9 cellular contexts compared by ENCODE assay signal in genomic region chr15:101445562-101446526, GRCh38. TPM values are rescaled to one million over a fixed set of nuclear protein-coding genes. Genes with fewer than 3 reads are reported as not detected.
DNase-seq lines count a peak whose midpoint lies in the region; ATAC-seq, FAIRE-seq and TF ChIP-seq lines count a peak whose summit lies in the region.
"Had no signal": no experiment of that assay in that cellular context is flagged by ENCODE, and none has a peak within 500 bp of the region (broad histone marks: within the 10 kb centered on the region; RNA-seq: fewer than 3 reads in every experiment).

No MANE protein-coding gene starts in this region.

- H3K4me2 ChIP-seq in K562 (ENCODE audit: insufficient read depth, low read length) (peak overlapping the region; percentile 51), hepatocyte (no peak overlapping the region)

- intact Hi-C loops in activated CD8-positive, alpha-beta T cell treated with anti-CD3 and anti-CD28 coated beads for 36 hours (cut with micrococcal nuclease): no loop called here
- intact Hi-C loops in K562 (cut with micrococcal nuclease): loop anchor here (5.0 kb wide), 1 partner anchor 41 kb away; the partner anchor contains the start of gene PCSK6
- intact Hi-C loops in transverse colon (cut with DNase I; ENCODE audit: low total_unique reads): no loop called here

- H3K9me3 ChIP-seq in K562 (replicated peaks; ENCODE audit: control insufficient read depth, insufficient read depth, low read depth, low read length) (no peaks in the 10 kb centered on the region), hepatocyte (ENCODE audit: low read depth) (no peaks in the 10 kb centered on the region), transverse colon (no peaks in the 10 kb centered on the region), WERI-Rb-1 (ENCODE audit: severe bottlenecking) (no peaks in the 10 kb centered on the region)

- H3K27ac Mint-ChIP-seq in activated CD8-positive, alpha-beta T cell treated with anti-CD3 and anti-CD28 coated beads for 36 hours: peak overlapping the region; percentile 65
- H3K27ac Mint-ChIP-seq in activated CD8-positive, alpha-beta T cell treated with anti-CD3 and anti-CD28 coated beads, Interleukin-2, amount 10 ng/mL, durations not matched to agents 7 days and 5 days: no peak overlapping the region
- no peak overlapping the region for H3K27ac Mint-ChIP-seq in stimulated activated memory B cell treated with anti-CD40 and anti-IgM and Interleukin-4, amounts not matched to agents 10 μg/mL and 1 μg/mL and 100 μg/mL, for 72 hours
- H3K27ac Mint-ChIP-seq: B cell had no signal

- peak in 1 of 2 experiments; percentile 10; a peak in 1 of 4 replicates for TF ChIP-seq RAD21 in K562 (CRISPR knock-in tag; conservative IDR thresholded peaks at IDR 0.05 in 1 of 2, IDR thresholded peaks at IDR 0.05 in 1 of 2)

- H3K79me2 ChIP-seq in K562 (ENCODE audit: control insufficient read depth, insufficient read depth, low read length) (peaks cover 10% of the 10 kb centered on the region; the same call in 2 of the 3 replicates), hepatocyte (no peaks in the 10 kb centered on the region)

- H3K27me3 Mint-ChIP-seq in activated CD8-positive, alpha-beta T cell treated with anti-CD3 and anti-CD28 coated beads for 36 hours: peaks cover 7% of the 10 kb centered on the region
- H3K27me3 Mint-ChIP-seq in activated CD8-positive, alpha-beta T cell treated with anti-CD3 and anti-CD28 coated beads, Interleukin-2, amount 10 ng/mL, durations not matched to agents 7 days and 5 days (ENCODE audit: low read depth): no peaks in the 10 kb centered on the region
- peaks cover 14% of the 10 kb centered on the region for H3K27me3 Mint-ChIP-seq in stimulated activated memory B cell treated with anti-CD40 and anti-IgM and Interleukin-4, amounts not matched to agents 10 μg/mL and 1 μg/mL and 100 μg/mL, for 72 hours

- no peak overlapping the region for H3K4me3 Mint-ChIP-seq in activated CD8-positive, alpha-beta T cell treated with anti-CD3 and anti-CD28 coated beads for 36 hours
- H3K4me3 Mint-ChIP-seq in activated CD8-positive, alpha-beta T cell treated with anti-CD3 and anti-CD28 coated beads, Interleukin-2, amount 10 ng/mL, durations not matched to agents 7 days and 5 days: no peak overlapping the region
- no peak overlapping the region for H3K4me3 Mint-ChIP-seq in stimulated activated memory B cell treated with anti-CD40 and anti-IgM and Interleukin-4, amounts not matched to agents 10 μg/mL and 1 μg/mL and 100 μg/mL, for 72 hours
- H3K4me3 Mint-ChIP-seq: B cell had no signal

- H3K4me3 ChIP-seq in K562: no peak overlapping the region
- H3K4me3 ChIP-seq in hepatocyte: no peak overlapping the region
- no peak overlapping the region for H3K4me3 ChIP-seq in transverse colon
- H3K4me3 ChIP-seq in WERI-Rb-1 (ENCODE audit: low read depth, low read length): no peak overlapping the region

- TF ChIP-seq EP300 in K562 (IDR thresholded peaks at IDR 0.05; ENCODE audit: low read length) (peak; percentile 93), transverse colon (IDR thresholded peaks at IDR 0.05; ENCODE audit: low read depth) (no peak)

- peaks cover 2% of the 10 kb centered on the region for H3K9me3 Mint-ChIP-seq in activated CD8-positive, alpha-beta T cell treated with anti-CD3 and anti-CD28 coated beads for 36 hours
- no peaks in the 10 kb centered on the region for H3K9me3 Mint-ChIP-seq in activated CD8-positive, alpha-beta T cell treated with anti-CD3 and anti-CD28 coated beads, Interleukin-2, amount 10 ng/mL, durations not matched to agents 7 days and 5 days (ENCODE audit: insufficient read depth)
- H3K9me3 Mint-ChIP-seq in stimulated activated memory B cell treated with anti-CD40 and anti-IgM and Interleukin-4, amounts not matched to agents 10 μg/mL and 1 μg/mL and 100 μg/mL, for 72 hours: peaks cover 4% of the 10 kb centered on the region

- 28% methylated on average over 21 of the region's 22 CpGs for WGBS in K562 (ENCODE audit: insufficient coverage, low coverage, missing lambda C conversion rate)
- 69% methylated on average over 22 of the region's 22 CpGs for WGBS in hepatocyte (ENCODE audit: low lambda C conversion rate, missing lambda C conversion rate)
- WGBS in transverse colon (ENCODE audit: low coverage in 1 of 2), 2 donors: 58 to 69% methylated on average over 12 to 21 of the region's 22 CpGs

- ATAC-seq in activated CD8-positive, alpha-beta T cell treated with anti-CD3 and anti-CD28 coated beads for 36 hours: peak; percentile 52
- ATAC-seq in activated CD8-positive, alpha-beta T cell treated with anti-CD3 and anti-CD28 coated beads, Interleukin-2, amount 10 ng/mL, durations not matched to agents 7 days and 5 days: no peak
- peak; percentile 81 for ATAC-seq in K562
- no peak for ATAC-seq in stimulated activated memory B cell treated with anti-CD40 and anti-IgM and Interleukin-4, amounts not matched to agents 10 μg/mL and 1 μg/mL and 100 μg/mL, for 72 hours

- H2AFZ ChIP-seq in K562 (ENCODE audit: low read depth, low read length): peak overlapping the region; percentile 22
- H2AFZ ChIP-seq in hepatocyte: no peak overlapping the region

- H3K27ac ChIP-seq in K562 (ENCODE audit: extremely low read depth, low read depth, low read length) (peak overlapping the region; percentile 78; the same call in 2 of the 3 replicates), hepatocyte (peak overlapping the region; percentile 84), transverse colon (peak overlapping the region in 3 of 4 donors; percentile 41 to 66 (median 53)), WERI-Rb-1 (no peak overlapping the region)

- POLR2A ChIA-PET in activated CD8-positive, alpha-beta T cell treated with anti-CD3 and anti-CD28 coated beads for 36 hours (lab: Charles Lee): no interaction called here
- POLR2A ChIA-PET in activated CD8-positive, alpha-beta T cell treated with anti-CD3 and anti-CD28 coated beads, Interleukin-2, amount 10 ng/mL, durations not matched to agents 7 days and 5 days (lab: Charles Lee): no interaction called here
- POLR2A ChIA-PET in K562 (lab: Yijun Ruan, JAX): interaction anchor here (0.6 to 1.3 kb wide), 5 partner anchors 11 to 47 kb away, joined by 3 to 4 read pairs (median 3); no protein-coding TSS in a partner anchor

- no peaks in the 10 kb centered on the region for H3K27me3 ChIP-seq in K562 (ENCODE audit: control insufficient read depth in 2 of 2, insufficient read depth in 2 of 2, low read length in 2 of 2)
- no peaks in the 10 kb centered on the region for H3K27me3 ChIP-seq in hepatocyte
- H3K27me3 ChIP-seq in transverse colon: no peaks in the 10 kb centered on the region
- H3K27me3 ChIP-seq in WERI-Rb-1 (ENCODE audit: insufficient read depth, low read depth, severe bottlenecking): no peaks in the 10 kb centered on the region

- CTCF ChIA-PET in activated CD8-positive, alpha-beta T cell treated with anti-CD3 and anti-CD28 coated beads for 36 hours (lab: Charles Lee): no interaction called here
- CTCF ChIA-PET in activated CD8-positive, alpha-beta T cell treated with anti-CD3 and anti-CD28 coated beads, Interleukin-2, amount 10 ng/mL, durations not matched to agents 7 days and 5 days (lab: Charles Lee): no interaction called here
- CTCF ChIA-PET in K562 (lab: Yijun Ruan, JAX; ENCODE audit: low intra/inter-chr PET ratio): no interaction called here

- BruUV-seq in K562 (replicated peaks; lab: Mats Ljungman, UMichigan): no TSS peak

- DNase-seq in activated CD8-positive, alpha-beta T cell treated with anti-CD3 and anti-CD28 coated beads for 36 hours: no peak
- no peak for DNase-seq in activated CD8-positive, alpha-beta T cell treated with anti-CD3 and anti-CD28 coated beads, Interleukin-2, amount 10 ng/mL, durations not matched to agents 7 days and 5 days
- DNase-seq in K562 (ENCODE audit: extremely low read depth in 1 of 4, low spot score in 3 of 4): peak in 3 of 4 experiments; percentile 26 to 70 (median 27)
- peak; percentile 59 for DNase-seq in hepatocyte (ENCODE audit: low spot score)
- no peak for DNase-seq in transverse colon
- no peak for DNase-seq in NCI-H1417 treated with DMSO at 0.1 percent for 48 hours (lab: John Stamatoyannopoulos, UW)
- DNase-seq in WERI-Rb-1: no peak

- H3K36me3 ChIP-seq in K562 (ENCODE audit: control insufficient read depth, insufficient read depth, low read length) (peaks cover 14% of the 10 kb centered on the region; the same call in 2 of the 3 replicates), hepatocyte (replicated peaks; ENCODE audit: insufficient read depth, low read depth) (no peaks in the 10 kb centered on the region), transverse colon (no peaks in the 10 kb centered on the region), WERI-Rb-1 (no peaks in the 10 kb centered on the region)

- H3K9ac ChIP-seq in K562 (ENCODE audit: insufficient read depth in 1 of 2, low read depth in 2 of 2, low read length in 2 of 2): peak overlapping the region in 1 of 2 experiments; percentile 27; a peak in 1 of 4 replicates

- H3K4me1 ChIP-seq in K562 (replicated peaks in 1 of 2; ENCODE audit: control insufficient read depth in 2 of 2, insufficient read depth in 2 of 2, low read length in 2 of 2): peaks cover 31 to 34% of the 10 kb centered on the region in 2 experiments
- peaks cover 20% of the 10 kb centered on the region for H3K4me1 ChIP-seq in hepatocyte (ENCODE audit: insufficient read depth)
- H3K4me1 ChIP-seq in transverse colon: no peaks in the 10 kb centered on the region

- no peak for TF ChIP-seq CTCF in activated CD8-positive, alpha-beta T cell treated with anti-CD3 and anti-CD28 coated beads for 36 hours (IDR thresholded peaks at IDR 0.05)
- TF ChIP-seq CTCF in K562 (IDR thresholded peaks at IDR 0.05 in 2 of 3, conservative IDR thresholded peaks at IDR 0.05 in 1 of 3; ENCODE audit: insufficient read depth in 2 of 3, low read depth in 1 of 3, low read length in 3 of 3): no peak
- TF ChIP-seq CTCF in hepatocyte (IDR thresholded peaks at IDR 0.05; ENCODE audit: poor library complexity): no peak
- TF ChIP-seq CTCF in transverse colon (IDR thresholded peaks at IDR 0.05): no peak
- TF ChIP-seq CTCF in WERI-Rb-1 (IDR thresholded peaks at IDR 0.05; ENCODE audit: low read depth, low read length): no peak

- no peaks in the 10 kb centered on the region for H3K9me1 ChIP-seq in K562 (ENCODE audit: control insufficient read depth, insufficient read depth, low read length)

- TF ChIP-seq POLR2A in K562 (conservative IDR thresholded peaks at IDR 0.05) (no peak), transverse colon (IDR thresholded peaks at IDR 0.05) (no peak)

- peak; percentile 90 for FAIRE-seq in K562 (lab: Jason Lieb, UNC)

- in situ Hi-C loops in K562 (cut with MboI) (no loop called here), transverse colon (cut with MboI; ENCODE audit: low pct_ligation_motif_present in 1 of 4, low pct_unique_long_range_greater_than_20kb in 1 of 4, low sequenced_read_pairs in 3 of 4) (no loop called here)

- no peaks in the 10 kb centered on the region for H3K36me3 Mint-ChIP-seq in activated CD8-positive, alpha-beta T cell treated with anti-CD3 and anti-CD28 coated beads for 36 hours (ENCODE audit: low read depth)
- H3K36me3 Mint-ChIP-seq in activated CD8-positive, alpha-beta T cell treated with anti-CD3 and anti-CD28 coated beads, Interleukin-2, amount 10 ng/mL, durations not matched to agents 7 days and 5 days (ENCODE audit: low read depth): no peaks in the 10 kb centered on the region
- H3K36me3 Mint-ChIP-seq in stimulated activated memory B cell treated with anti-CD40 and anti-IgM and Interleukin-4, amounts not matched to agents 10 μg/mL and 1 μg/mL and 100 μg/mL, for 72 hours: no peaks in the 10 kb centered on the region

- H4K20me1 ChIP-seq in K562 (replicated peaks; ENCODE audit: control insufficient read depth, insufficient read depth, low read length): no peaks in the 10 kb centered on the region
- no peaks in the 10 kb centered on the region for H4K20me1 ChIP-seq in hepatocyte (ENCODE audit: insufficient read depth, poor library complexity, severe bottlenecking)

- H3K9me2 ChIP-seq in hepatocyte (replicated peaks; ENCODE audit: insufficient read depth): no peaks in the 10 kb centered on the region

- peaks cover 15% of the 10 kb centered on the region for H3K4me1 Mint-ChIP-seq in activated CD8-positive, alpha-beta T cell treated with anti-CD3 and anti-CD28 coated beads for 36 hours (ENCODE audit: low read depth)
- H3K4me1 Mint-ChIP-seq in activated CD8-positive, alpha-beta T cell treated with anti-CD3 and anti-CD28 coated beads, Interleukin-2, amount 10 ng/mL, durations not matched to agents 7 days and 5 days (ENCODE audit: low read depth): peaks cover 3% of the 10 kb centered on the region
- H3K4me1 Mint-ChIP-seq in stimulated activated memory B cell treated with anti-CD40 and anti-IgM and Interleukin-4, amounts not matched to agents 10 μg/mL and 1 μg/mL and 100 μg/mL, for 72 hours: peaks cover 6% of the 10 kb centered on the region

RNA-seq across cellular contexts. Expression of gene PCSK6, which starts 43.7 kb away (rescaled TPM):
- 1 to 10 TPM; 2.7 to 3.0 TPM for total RNA-seq in activated CD8-positive, alpha-beta T cell treated with anti-CD3 and anti-CD28 coated beads for 36 hours
- total RNA-seq in activated CD8-positive, alpha-beta T cell treated with anti-CD3 and anti-CD28 coated beads, Interleukin-2, amount 10 ng/mL, durations not matched to agents 7 days and 5 days: under 1 TPM; 0.68 to 0.76 TPM
- total RNA-seq in K562 (2011; cell fraction: chromatin; rRNA removed; ENCODE audit: low replicate concordance): 94.9 and 139 TPM in 2 replicates
- 83.4 and 91.1 TPM in 2 replicates for total RNA-seq in K562 (2011; cell fraction: nucleolus; rRNA removed)
- total RNA-seq in K562 (2011; cell fraction: nucleoplasm; rRNA removed): 86.1 and 94.3 TPM in 2 replicates
- total RNA-seq in K562 (2014; rRNA removed) (14.5 and 27.2 TPM in 2 replicates), K562 (2014; rRNA removed; fragmentation: Illumina TruSeq; extraction: Trizol) (13.7 and 14.4 TPM in 2 replicates), K562 (2015; rRNA removed; fragmentation: Illumina TruSeq; extraction: Trizol) (11.2 and 11.8 TPM in 2 replicates), K562 (2021) (17.6 and 18.3 TPM in 2 replicates), hepatocyte (40.5 and 52.5 TPM in 2 replicates), transverse colon (100 to 1,000 TPM in 1 of 4 donors, 10 to 100 TPM in 3; 20.3 to 119 (median 49.7) TPM)
- polyA plus RNA-seq in K562 (2011; rRNA removed) (32.6 and 36.7 TPM in 2 replicates), K562 (2014; fragmentation: Illumina TruSeq; extraction: Trizol) (17.5 and 20.5 TPM in 2 replicates), K562 (2014; fragmentation: Nextera tagmentation; extraction: Ambion mirVana) (1 to 10 TPM; 2.2 to 3.4 TPM), K562 (2014; rRNA removed) (19.3 and 20.7 TPM in 2 replicates), hepatocyte (31.7 and 36.0 TPM in 2 replicates)
- polyA plus RNA-seq in K562 (2011; cell fraction: cytosol; rRNA removed): 23.3 and 26.1 TPM in 2 replicates
- polyA plus RNA-seq in K562 (2011; cell fraction: nucleus; rRNA removed): 87.3 and 101 TPM in 2 replicates
- polyA plus RNA-seq in K562 (2012): 17.5 and 24.2 TPM in 2 replicates
- 24.8 and 36.1 TPM in 2 replicates for polyA minus RNA-seq in K562 (2011; rRNA and poly(A)+ RNA removed)
- polyA minus RNA-seq in K562 (2011; cell fraction: cytosol; rRNA and poly(A)+ RNA removed): 30.4 and 31.4 TPM in 2 replicates
- polyA minus RNA-seq in K562 (2011; cell fraction: nucleus; rRNA and poly(A)+ RNA removed): 33.4 and 41.8 TPM in 2 replicates

Comparison
In these comparisons a context has a peak if more than half of its experiments do, and no peak if none do; other contexts are left out.
1. ATAC-seq: peak in activated CD8-positive, alpha-beta T cell treated with anti-CD3 and anti-CD28 coated beads for 36 hours (single experiment) and K562 (single experiment); none in activated CD8-positive, alpha-beta T cell treated with anti-CD3 and anti-CD28 coated beads, Interleukin-2, amount 10 ng/mL, durations not matched to agents 7 days and 5 days (single experiment) and stimulated activated memory B cell treated with anti-CD40 and anti-IgM and Interleukin-4, amounts not matched to agents 10 μg/mL and 1 μg/mL and 100 μg/mL, for 72 hours (single experiment).
2. DNase-seq: peak in K562 (3 of 4) and hepatocyte (single experiment); none in activated CD8-positive, alpha-beta T cell treated with anti-CD3 and anti-CD28 coated beads for 36 hours (single experiment), activated CD8-positive, alpha-beta T cell treated with anti-CD3 and anti-CD28 coated beads, Interleukin-2, amount 10 ng/mL, durations not matched to agents 7 days and 5 days (single experiment), transverse colon (single experiment), NCI-H1417 treated with DMSO at 0.1 percent for 48 hours (single experiment) and WERI-Rb-1 (single experiment).